In genomic region chr18:58715540-58715939, GRCh38 we compare ENCODE assay signal across 22 cellular contexts. TPM values are rescaled to one million over a fixed set of nuclear protein-coding genes. Genes with fewer than 3 reads are reported as not detected.
DNase-seq lines count a peak whose midpoint lies in the region; ATAC-seq lines count a peak whose summit lies in the region.
"Had no signal": no experiment of that assay in that cellular context is flagged by ENCODE, and none has a peak within 500 bp of the region (broad histone marks: within the 10 kb centered on the region; RNA-seq: fewer than 3 reads in every experiment).

No MANE protein-coding gene starts in this region.

- peaks cover 7 to 16% of the 10 kb centered on the region in 2 donors for H3K36me3 Mint-ChIP-seq in activated T-cell treated with anti-CD3 and anti-CD28 coated beads, Interleukin-2, amount 50 U/mL, for 72 hours (ENCODE audit: insufficient read depth in 2 of 2)
- peaks cover 52% of the 10 kb centered on the region for H3K36me3 Mint-ChIP-seq in activated naive CD8-positive, alpha-beta T cell treated with anti-CD3 and anti-CD28 coated beads, Interleukin-2, amount 10 ng/mL, durations not matched to agents 7 days and 5 days
- peaks cover 48% of the 10 kb centered on the region for H3K36me3 Mint-ChIP-seq in stimulated activated effector memory CD8-positive, alpha-beta T cell treated with anti-CD3 and anti-CD28 coated beads, Interleukin-12 subunit alpha, Interleukin-12 subunit beta, amount 100 ng/mL, for 72 hours

- H3K9me2 ChIP-seq in Karpas-422 (replicated peaks; ENCODE audit: insufficient read depth, low read length) = no peaks in the 10 kb centered on the region

- intact Hi-C loops in left ventricle myocardium superior (cut with micrococcal nuclease) = no loop called here

- peak overlapping the region; percentile 93 for H3K27ac Mint-ChIP-seq in activated T-cell treated with anti-CD3 and anti-CD28 coated beads, Interleukin-2, amount 50 U/mL, for 72 hours
- peak overlapping the region; percentile 95 for H3K27ac Mint-ChIP-seq in activated naive CD8-positive, alpha-beta T cell treated with anti-CD3 and anti-CD28 coated beads, Interleukin-2, amount 10 ng/mL, durations not matched to agents 7 days and 5 days
- peak overlapping the region; percentile 76 for H3K27ac Mint-ChIP-seq in stimulated activated effector memory CD8-positive, alpha-beta T cell treated with anti-CD3 and anti-CD28 coated beads, Interleukin-12 subunit alpha, Interleukin-12 subunit beta, amount 100 ng/mL, for 72 hours
- H3K27ac Mint-ChIP-seq: HFFc6, mesothelial cell of epicardium had no signal

- H3K4me3 ChIP-seq in Karpas-422 (ENCODE audit: low read length) = no peak overlapping the region
- H3K4me3 ChIP-seq: ascending aorta, esophagus squamous epithelium, testis had no signal

- 0 out of 2 replicates have a peak overlapping the region, but pooled peaks have one; percentile 10 for H2AFZ ChIP-seq in Karpas-422 (ENCODE audit: low read length)

- no peaks in the 10 kb centered on the region for H3K9me3 Mint-ChIP-seq in activated T-cell treated with anti-CD3 and anti-CD28 coated beads, Interleukin-2, amount 50 U/mL, for 72 hours
- H3K9me3 Mint-ChIP-seq in activated naive CD8-positive, alpha-beta T cell treated with anti-CD3 and anti-CD28 coated beads, Interleukin-2, amount 10 ng/mL, durations not matched to agents 7 days and 5 days = no peaks in the 10 kb centered on the region
- no peaks in the 10 kb centered on the region for H3K9me3 Mint-ChIP-seq in stimulated activated effector memory CD8-positive, alpha-beta T cell treated with anti-CD3 and anti-CD28 coated beads, Interleukin-12 subunit alpha, Interleukin-12 subunit beta, amount 100 ng/mL, for 72 hours
- H3K9me3 Mint-ChIP-seq: HFFc6, mesothelial cell of epicardium had no signal

- no peaks in the 10 kb centered on the region for H3K79me2 ChIP-seq in Karpas-422 (ENCODE audit: low read length)

- H4K20me1 ChIP-seq in Karpas-422 (ENCODE audit: insufficient read depth, low read depth, low read length) = no peaks in the 10 kb centered on the region

- peak overlapping the region; percentile 32 for H3K4me2 ChIP-seq in Karpas-422 (ENCODE audit: low read depth, low read length, poor library complexity, severe bottlenecking)

- H3K9ac ChIP-seq in Karpas-422 (ENCODE audit: low read length) = no peak overlapping the region

- peak overlapping the region; percentile 40; the same call in 1 of the 2 replicates for H3K27ac ChIP-seq in Karpas-422 (ENCODE audit: low read length)
- H3K27ac ChIP-seq: ascending aorta, esophagus squamous epithelium, testis had no signal

- DNase-seq in activated T-cell treated with anti-CD3 and anti-CD28 coated beads, Interleukin-2, amount 50 U/mL, for 72 hours = no peak
- DNase-seq in activated T-cell treated with anti-CD3 and anti-CD28 coated beads, Interleukin-2, amount 50 U/mL, for 1 hour = no peak
- DNase-seq in Karpas-422 (no peak), left ventricle myocardium superior (no peak)
- no peak for DNase-seq in activated naive CD8-positive, alpha-beta T cell treated with anti-CD3 and anti-CD28 coated beads, Interleukin-2, amount 10 ng/mL, durations not matched to agents 7 days and 5 days
- DNase-seq in stimulated activated effector memory CD8-positive, alpha-beta T cell treated with anti-CD3 and anti-CD28 coated beads, Interleukin-12 subunit alpha, Interleukin-12 subunit beta, amount 100 ng/mL, for 72 hours (ENCODE audit: low spot score in 2 of 2) = no peak
- DNase-seq in stimulated activated CD4-positive, alpha-beta T cell treated with anti-CD3 and anti-CD28 coated beads, Interleukin-4, amount 100 ng/mL, for 24 hours = no peak
- DNase-seq: activated CD4-positive, alpha-beta T cell treated with anti-CD3 and anti-CD28 coated beads, Interleukin-2, amount 50 U/mL, for 48 hours; activated effector memory CD4-positive, alpha-beta T cell treated with Interleukin-2 at 50 U/mL for 16 hours; cerebellar nuclear complex; DND-41; effector CD8-positive, alpha-beta T cell; esophagus squamous epithelium; HFFc6; KG1; left cardiac atrium; NCI-H1048; NCI-H2029; testis had no signal

- H3K36me3 ChIP-seq in Karpas-422 (ENCODE audit: insufficient read depth, low read length) = no peaks in the 10 kb centered on the region

- H3K27me3 Mint-ChIP-seq in activated T-cell treated with anti-CD3 and anti-CD28 coated beads, Interleukin-2, amount 50 U/mL, for 72 hours (ENCODE audit: low read depth) = no peaks in the 10 kb centered on the region
- no peaks in the 10 kb centered on the region for H3K27me3 Mint-ChIP-seq in activated naive CD8-positive, alpha-beta T cell treated with anti-CD3 and anti-CD28 coated beads, Interleukin-2, amount 10 ng/mL, durations not matched to agents 7 days and 5 days

- no peaks in the 10 kb centered on the region for H3K9me3 ChIP-seq in Karpas-422 (ENCODE audit: low read length)
- H3K9me3 ChIP-seq: ascending aorta, esophagus squamous epithelium, testis had no signal

- peaks cover 30% of the 10 kb centered on the region for H3K4me1 ChIP-seq in Karpas-422 (ENCODE audit: low read length)
- H3K4me1 ChIP-seq: ascending aorta, esophagus squamous epithelium, testis had no signal

- peak overlapping the region; percentile 13 to 83 for H3K4me3 Mint-ChIP-seq in activated T-cell treated with anti-CD3 and anti-CD28 coated beads, Interleukin-2, amount 50 U/mL, for 72 hours
- H3K4me3 Mint-ChIP-seq in activated naive CD8-positive, alpha-beta T cell treated with anti-CD3 and anti-CD28 coated beads, Interleukin-2, amount 10 ng/mL, durations not matched to agents 7 days and 5 days = peak overlapping the region; percentile 83
- H3K4me3 Mint-ChIP-seq in stimulated activated effector memory CD8-positive, alpha-beta T cell treated with anti-CD3 and anti-CD28 coated beads, Interleukin-12 subunit alpha, Interleukin-12 subunit beta, amount 100 ng/mL, for 72 hours = peak overlapping the region; percentile 30
- H3K4me3 Mint-ChIP-seq: HFFc6, mesothelial cell of epicardium had no signal

- peaks cover 46% of the 10 kb centered on the region for H3K4me1 Mint-ChIP-seq in activated T-cell treated with anti-CD3 and anti-CD28 coated beads, Interleukin-2, amount 50 U/mL, for 72 hours (ENCODE audit: low read depth)
- peaks cover 50% of the 10 kb centered on the region for H3K4me1 Mint-ChIP-seq in activated naive CD8-positive, alpha-beta T cell treated with anti-CD3 and anti-CD28 coated beads, Interleukin-2, amount 10 ng/mL, durations not matched to agents 7 days and 5 days
- H3K4me1 Mint-ChIP-seq in stimulated activated effector memory CD8-positive, alpha-beta T cell treated with anti-CD3 and anti-CD28 coated beads, Interleukin-12 subunit alpha, Interleukin-12 subunit beta, amount 100 ng/mL, for 72 hours = peaks cover 33% of the 10 kb centered on the region

- ATAC-seq in activated T-cell treated with anti-CD3 and anti-CD28 coated beads, Interleukin-2, amount 50 U/mL, for 72 hours (replicated peaks in 1 of 2) = no peak
- ATAC-seq in activated naive CD8-positive, alpha-beta T cell treated with anti-CD3 and anti-CD28 coated beads, Interleukin-2, amount 10 ng/mL, durations not matched to agents 7 days and 5 days (ENCODE audit: low read depth) = peak; percentile 23
- ATAC-seq in stimulated activated effector memory CD8-positive, alpha-beta T cell treated with anti-CD3 and anti-CD28 coated beads, Interleukin-12 subunit alpha, Interleukin-12 subunit beta, amount 100 ng/mL, for 72 hours = no peak
- ATAC-seq in left ventricle myocardium superior = no peak
- no peak for ATAC-seq in HG03565 (IDR thresholded peaks at IDR 0.05; ENCODE audit: unreplicated experiment)
- ATAC-seq: left cardiac atrium had no signal

- POLR2A ChIA-PET in activated naive CD8-positive, alpha-beta T cell treated with anti-CD3 and anti-CD28 coated beads, Interleukin-2, amount 10 ng/mL, durations not matched to agents 7 days and 5 days (lab: Charles Lee) = no interaction called here

- H3K27me3 ChIP-seq in Karpas-422 (ENCODE audit: low read length) = no peaks in the 10 kb centered on the region
- H3K27me3 ChIP-seq: ascending aorta, esophagus squamous epithelium, testis had no signal

RNA-seq across cellular contexts. Expression of gene MALT1, which starts 44.3 kb away (rescaled TPM):
- total RNA-seq in activated T-cell treated with anti-CD3 and anti-CD28 coated beads, Interleukin-2, amount 50 U/mL, for 72 hours = 10 to 100 TPM; 40.8 to 50.6 TPM
- 21.7 and 35.3 TPM in 2 replicates for total RNA-seq in Karpas-422 (2014; rRNA removed; shearing (Covaris generic); ENCODE audit: low replicate concordance)
- total RNA-seq in activated naive CD8-positive, alpha-beta T cell treated with anti-CD3 and anti-CD28 coated beads, Interleukin-2, amount 10 ng/mL, durations not matched to agents 7 days and 5 days = 10 to 100 TPM; 68.6 to 71.6 TPM
- 11.8 TPM for total RNA-seq in left ventricle myocardium superior

Comparison
In these comparisons a context has a peak if more than half of its experiments do, and no peak if none do; other contexts are left out.
1. H3K4me3 Mint-ChIP-seq: peak in every context shown above with its lines; median percentile 83 in activated naive CD8-positive, alpha-beta T cell treated with anti-CD3 and anti-CD28 coated beads, Interleukin-2, amount 10 ng/mL, durations not matched to agents 7 days and 5 days; 48 in activated T-cell treated with anti-CD3 and anti-CD28 coated beads, Interleukin-2, amount 50 U/mL, for 72 hours; 30 in stimulated activated effector memory CD8-positive, alpha-beta T cell treated with anti-CD3 and anti-CD28 coated beads, Interleukin-12 subunit alpha, Interleukin-12 subunit beta, amount 100 ng/mL, for 72 hours.